ENCODE assay signal across 1 cellular context in the genomic region with DNA sequence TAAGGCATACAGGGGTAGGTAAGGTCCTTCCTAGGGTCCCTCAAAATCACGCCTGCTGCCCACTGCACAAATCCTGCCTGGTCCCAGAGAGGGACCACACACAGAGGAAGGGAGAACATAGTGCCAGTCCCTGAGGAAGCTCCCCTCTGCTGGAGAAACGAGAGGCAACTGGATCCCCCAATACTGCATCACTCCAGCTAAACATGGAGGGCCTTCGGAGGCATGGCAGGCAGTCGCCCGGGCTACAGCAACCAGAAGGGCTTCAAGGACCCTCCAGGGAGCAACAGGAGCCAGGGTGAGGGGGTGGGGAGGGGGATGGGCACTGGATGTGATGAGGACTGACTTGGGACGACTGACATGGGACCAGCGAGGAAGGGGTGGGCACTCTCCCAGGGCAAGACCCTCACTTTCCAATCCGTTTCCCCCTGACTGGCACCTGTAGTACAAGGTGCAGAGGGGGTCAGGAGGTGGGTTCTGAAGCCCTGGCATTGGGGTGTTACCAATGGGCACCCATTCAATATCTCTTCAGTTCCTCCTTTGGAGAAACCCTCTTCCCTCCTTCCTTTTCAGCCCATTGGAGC.
TF ChIP-seq lines count a peak whose summit lies in the region.

No MANE protein-coding gene starts in this region.

TF ChIP-seq in H1, 55 proteins besides CTCF, POLR2A, EP300 and RAD21:
- TF ChIP-seq CHD1 (IDR thresholded peaks at IDR 0.05; ENCODE audit: low read depth, low read length) (no peak), JUN (IDR thresholded peaks at IDR 0.05; ENCODE audit: low read depth, low read length) (no peak)
